21 cellular contexts compared by ENCODE assay signal in genomic region chr3:82262193-82262592, GRCh38.
DNase-seq lines count a peak whose midpoint lies in the region; ATAC-seq, FAIRE-seq and TF ChIP-seq lines count a peak whose summit lies in the region.
"Had no signal": no experiment of that assay in that cellular context is flagged by ENCODE, and none has a peak within 500 bp of the region (broad histone marks: within the 10 kb centered on the region; RNA-seq: fewer than 3 reads in every experiment).

No MANE protein-coding gene starts in this region.

- no peaks in the 10 kb centered on the region for H4K20me1 ChIP-seq in HepG2 (ENCODE audit: insufficient read depth, low read length)
- H4K20me1 ChIP-seq in GM12878 (ENCODE audit: control insufficient read depth, insufficient read depth), result no peaks in the 10 kb centered on the region
- H4K20me1 ChIP-seq: BLaER1 treated with 17β-estradiol and CSF1 and Interleukin-3, amounts not matched to agents 10 nM and 100 nM had no signal

- H3K36me3 ChIP-seq in HepG2 (replicated peaks in 1 of 2; ENCODE audit: control insufficient read depth in 1 of 2, insufficient read depth in 2 of 2, low read length in 2 of 2) (no peaks in the 10 kb centered on the region), right lobe of liver (no peaks in the 10 kb centered on the region), GM12878 (ENCODE audit: control insufficient read depth in 2 of 2, insufficient read depth in 2 of 2, low read length in 1 of 2) (no peaks in the 10 kb centered on the region), small intestine (ENCODE audit: control insufficient read depth in 2 of 2, insufficient read depth in 2 of 2, low read length in 2 of 2) (no peaks in the 10 kb centered on the region), HAP-1 (replicated peaks) (no peaks in the 10 kb centered on the region)
- H3K36me3 ChIP-seq: BLaER1 treated with 17β-estradiol and CSF1 and Interleukin-3, amounts not matched to agents 10 nM and 100 nM had no signal

- TF ChIP-seq POLR2A in HepG2 (IDR thresholded peaks at IDR 0.05; ENCODE audit: insufficient read depth in 1 of 2, low read depth in 2 of 2, low read length in 2 of 2) (no peak), right lobe of liver (IDR thresholded peaks at IDR 0.05) (no peak), GM12878 (IDR thresholded peaks at IDR 0.05; ENCODE audit: low read depth, low read length) (no peak)

- intact Hi-C loops in HepG2 (cut with micrococcal nuclease; ENCODE audit: unreplicated experiment), result no loop called here
- intact Hi-C loops in right lobe of liver (cut with DNase I), result no loop called here
- intact Hi-C loops in GM12878 (cut with micrococcal nuclease; ENCODE audit: unreplicated experiment), result no loop called here

- no peaks in the 10 kb centered on the region for H3K9me3 ChIP-seq in HepG2 (ENCODE audit: low read length)
- no peaks in the 10 kb centered on the region for H3K9me3 ChIP-seq in right lobe of liver
- no peaks in the 10 kb centered on the region for H3K9me3 ChIP-seq in GM12878 (replicated peaks; ENCODE audit: control insufficient read depth, insufficient read depth, low read length)
- H3K9me3 ChIP-seq in small intestine (ENCODE audit: control insufficient read depth, low read depth), result no peaks in the 10 kb centered on the region
- H3K9me3 ChIP-seq in HAP-1, result no peaks in the 10 kb centered on the region
- H3K9me3 ChIP-seq: BLaER1 treated with 17β-estradiol and CSF1 and Interleukin-3, amounts not matched to agents 10 nM and 100 nM had no signal

- no peak overlapping the region for H3K4me3 ChIP-seq in HepG2 (replicated peaks in 1 of 3; ENCODE audit: insufficient read depth in 1 of 3, low read depth in 2 of 3, low read length in 3 of 3)
- H3K4me3 ChIP-seq in right lobe of liver, result no peak overlapping the region
- H3K4me3 ChIP-seq in GM12878, result no peak overlapping the region
- H3K4me3 ChIP-seq in small intestine (ENCODE audit: low read depth in 1 of 2, low read length in 2 of 2), result no peak overlapping the region
- H3K4me3 ChIP-seq in HAP-1, result no peak overlapping the region
- H3K4me3 ChIP-seq: BLaER1 treated with 17β-estradiol and CSF1 and Interleukin-3, amounts not matched to agents 10 nM and 100 nM had no signal

- in situ Hi-C loops in HepG2 (cut with HindIII; ENCODE audit: extremely low pct_ligation_motif_present, low pct_unique_long_range_greater_than_20kb), result no loop called here
- in situ Hi-C loops in GM12878 (cut with MboI), result no loop called here
- in situ Hi-C loops in HAP-1 (cut with MboI; ENCODE audit: low sequenced_read_pairs), result no loop called here

- no peak for ATAC-seq in HepG2
- ATAC-seq in right lobe of liver, result no peak
- no peak for ATAC-seq in GM12878
- ATAC-seq: Panc1 had no signal

- no TSS peak for BruUV-seq in HepG2 (replicated peaks; lab: Mats Ljungman, UMichigan)
- BruUV-seq in GM12878 (replicated peaks; lab: Mats Ljungman, UMichigan), result no TSS peak

- RAD21 ChIA-PET in GM12878 (lab: Charles Lee; ENCODE audit: unreplicated experiment), result no interaction called here

- CTCF ChIA-PET in HepG2 (lab: Yijun Ruan, JAX; ENCODE audit: low intra/inter-chr PET ratio, low total read pairs) (no interaction called here), GM12878 (lab: Yijun Ruan, JAX) (no interaction called here)

- H3K27me3 ChIP-seq in HepG2 (ENCODE audit: control insufficient read depth in 1 of 2, insufficient read depth in 2 of 2, low read length in 2 of 2) (no peaks in the 10 kb centered on the region), right lobe of liver (no peaks in the 10 kb centered on the region), GM12878 (replicated peaks in 1 of 2; ENCODE audit: control insufficient read depth in 2 of 2, insufficient read depth in 2 of 2, low read length in 1 of 2) (no peaks in the 10 kb centered on the region), small intestine (ENCODE audit: control insufficient read depth in 2 of 2, insufficient read depth in 2 of 2, low read length in 2 of 2) (no peaks in the 10 kb centered on the region), HAP-1 (ENCODE audit: low read depth) (no peaks in the 10 kb centered on the region)
- H3K27me3 ChIP-seq: BLaER1 treated with 17β-estradiol and CSF1 and Interleukin-3, amounts not matched to agents 10 nM and 100 nM had no signal

- H3K4me1 ChIP-seq in HepG2 (ENCODE audit: insufficient read depth, low read length) (peaks cover 28% of the 10 kb centered on the region), right lobe of liver (peaks cover 0 to 16% (median 0%) of the 10 kb centered on the region in 4 donors), GM12878 (ENCODE audit: control insufficient read depth, insufficient read depth, low read length) (no peaks in the 10 kb centered on the region), small intestine (ENCODE audit: control insufficient read depth in 2 of 2, insufficient read depth in 1 of 2, low read depth in 1 of 2, low read length in 1 of 2) (no peaks in the 10 kb centered on the region), HAP-1 (no peaks in the 10 kb centered on the region)
- H3K4me1 ChIP-seq: BLaER1 treated with 17β-estradiol and CSF1 and Interleukin-3, amounts not matched to agents 10 nM and 100 nM had no signal

- TF ChIP-seq RAD21 in HepG2 (CRISPR knock-in tag; IDR thresholded peaks at IDR 0.05) (no peak), GM12878 (IDR thresholded peaks at IDR 0.05; ENCODE audit: insufficient read depth, low read depth, low read length) (no peak)

- H3K27ac ChIP-seq in HepG2 (ENCODE audit: extremely low read length, insufficient read depth, low read length) (no peak overlapping the region), right lobe of liver (no peak overlapping the region), GM12878 (ENCODE audit: control insufficient read depth, insufficient read depth) (no peak overlapping the region), small intestine (ENCODE audit: low read depth in 1 of 2, low read length in 1 of 2) (no peak overlapping the region)
- H3K27ac ChIP-seq: BLaER1 treated with 17β-estradiol and CSF1 and Interleukin-3, amounts not matched to agents 10 nM and 100 nM; HL-60; RWPE1 had no signal

- no peak overlapping the region for H3K4me2 ChIP-seq in HepG2 (ENCODE audit: low read depth, low read length)
- H3K4me2 ChIP-seq in GM12878 (ENCODE audit: control insufficient read depth, insufficient read depth), result no peak overlapping the region
- H3K4me2 ChIP-seq: BLaER1 treated with 17β-estradiol and CSF1 and Interleukin-3, amounts not matched to agents 10 nM and 100 nM had no signal

- TF ChIP-seq EP300 in HepG2 (IDR thresholded peaks at IDR 0.05; ENCODE audit: low read depth in 2 of 2, low read length in 2 of 2) (no peak), HepG2 (CRISPR knock-in tag; IDR thresholded peaks at IDR 0.05; ENCODE audit: borderline replicate concordance) (no peak), GM12878 (IDR thresholded peaks at IDR 0.05; ENCODE audit: borderline replicate concordance in 1 of 2, control insufficient read depth in 1 of 2, low read depth in 2 of 2, low read length in 2 of 2) (no peak)

- DNase-seq in HepG2 (ENCODE audit: low spot score) (no peak), right lobe of liver (no peak), GM12878 (ENCODE audit: low read depth, low spot score) (no peak), small intestine (no peak), HAP-1 (ENCODE audit: low spot score in 2 of 2) (no peak), kidney tubule cell (ENCODE audit: low spot score) (no peak), AML-193 (lab: John Stamatoyannopoulos, UW) (no peak)
- DNase-seq: 8988T; CD4-positive, alpha-beta memory T cell; COR-L47; KBM-7; NCI-H2029; NCI-H446 treated with DMSO at 0.1 percent for 48 hours; NCI-H526; SHP77 had no signal

- FAIRE-seq in HepG2 (lab: Jason Lieb, UNC) (no peak), GM12878 (lab: Jason Lieb, UNC) (no peak), islet of Langerhans (lab: Jason Lieb, UNC) (peak; percentile 38), small intestine (lab: Jason Lieb, UNC) (peak; percentile 79)
- FAIRE-seq: G401.6 had no signal

- WGBS in HepG2 (ENCODE audit: low lambda C conversion rate), result 43% methylated on average over 1 of the region's 1 CpG
- 62% methylated on average over 1 of the region's 1 CpG for WGBS in right lobe of liver (ENCODE audit: insufficient coverage, low coverage, low lambda C conversion rate, missing lambda C conversion rate)
- 0% methylated on average over 1 of the region's 1 CpG for WGBS in GM12878 (ENCODE audit: insufficient coverage, insufficient replicate concordance, low lambda C conversion rate, missing lambda C conversion rate)
- 43 to 63% (median 47%) methylated on average over 1 of the region's 1 CpG for WGBS in small intestine, 3 donors

- no peak overlapping the region for H2AFZ ChIP-seq in HepG2 (ENCODE audit: low read length)
- peak overlapping the region; percentile 15; the same call in 1 of the 2 replicates for H2AFZ ChIP-seq in GM12878 (ENCODE audit: control insufficient read depth, low read depth, low read length)

- TF ChIP-seq CTCF in HepG2 (CRISPR knock-in tag; IDR thresholded peaks at IDR 0.05) (no peak), right lobe of liver (IDR thresholded peaks at IDR 0.05) (no peak), GM12878 (IDR thresholded peaks at IDR 0.05 in 2 of 3, conservative IDR thresholded peaks at IDR 0.05 in 1 of 3; ENCODE audit: control insufficient read depth in 2 of 3, extremely low read depth in 1 of 3, insufficient read depth in 1 of 3, low read depth in 3 of 3, low read length in 3 of 3) (no peak)

- H3K9ac ChIP-seq in HepG2 (ENCODE audit: insufficient read depth, low read depth, low read length) (no peak overlapping the region), GM12878 (ENCODE audit: control insufficient read depth, insufficient read depth, low read length) (no peak overlapping the region)
- H3K9ac ChIP-seq: BLaER1 treated with 17β-estradiol and CSF1 and Interleukin-3, amounts not matched to agents 10 nM and 100 nM had no signal

- POLR2A ChIA-PET in HepG2 (lab: Yijun Ruan, JAX), result no interaction called here
- POLR2A ChIA-PET in GM12878 (lab: Charles Lee), result no interaction called here

- H3K79me2 ChIP-seq in HepG2 (ENCODE audit: insufficient read depth, low read length), result no peaks in the 10 kb centered on the region
- no peaks in the 10 kb centered on the region for H3K79me2 ChIP-seq in GM12878 (ENCODE audit: control insufficient read depth, insufficient read depth, low read length)

- SMC1A ChIA-PET in GM12878 (lab: Charles Lee; ENCODE audit: uncharacterized antibody, unreplicated experiment), result no interaction called here

TF ChIP-seq in HepG2, 621 proteins besides CTCF, POLR2A, EP300 and RAD21 (continues in another document):
- TF ChIP-seq SETDB1 (CRISPR knock-in tag; IDR thresholded peaks at IDR 0.05; ENCODE audit: borderline replicate concordance) (no peak), MAFF (IDR thresholded peaks at IDR 0.05; ENCODE audit: low read depth, low read length) (peak; percentile 74), RARG (CRISPR knock-in tag; IDR thresholded peaks at IDR 0.05; ENCODE audit: low read depth) (no peak), MAFK (conservative IDR thresholded peaks at IDR 0.05 in 1 of 2, IDR thresholded peaks at IDR 0.05 in 1 of 2; ENCODE audit: low read length in 2 of 2) (peak; percentile 80 to 94)

TF ChIP-seq in GM12878, 131 proteins besides CTCF, POLR2A, EP300 and RAD21 (continues in another document):
- no peak for TF ChIP-seq FOXK2 (IDR thresholded peaks at IDR 0.05)
- no peak for TF ChIP-seq MXI1 (IDR thresholded peaks at IDR 0.05; ENCODE audit: low read depth, low read length)
- TF ChIP-seq ZBED1 (IDR thresholded peaks at IDR 0.05; ENCODE audit: borderline replicate concordance), result no peak
- TF ChIP-seq NFYA (IDR thresholded peaks at IDR 0.05; ENCODE audit: borderline replicate concordance, low read depth, low read length), result no peak
- no peak for TF ChIP-seq SREBF1 (IDR thresholded peaks at IDR 0.05; ENCODE audit: low read length)
